ENCODE assay signal across 18 cellular contexts in genomic region chrX:72373136-72373535, GRCh38.
A peak's percentile ranks its signal among the peaks of the same experiment; 100 is the strongest.
DNase-seq lines count a peak whose midpoint lies in the region; ATAC-seq and TF ChIP-seq lines count a peak whose summit lies in the region.
"Had no signal": no experiment of that assay in that cellular context is flagged by ENCODE, and none has a peak within 500 bp of the region (broad histone marks: within the 10 kb centered on the region; RNA-seq: fewer than 3 reads in every experiment).

No MANE protein-coding gene starts in this region.

- H2AFZ ChIP-seq in IMR-90 (replicated peaks; ENCODE audit: low read length, poor library complexity), result no peak overlapping the region
- H2AFZ ChIP-seq: GM23248 had no signal

- H3K9me3 ChIP-seq in IMR-90 (ENCODE audit: control insufficient read depth, insufficient read depth, low read length) (no peaks in the 10 kb centered on the region), spleen (no peaks in the 10 kb centered on the region)
- H3K9me3 ChIP-seq: BE2C; BLaER1 treated with 17β-estradiol and CSF1 and Interleukin-3, amounts not matched to agents 10 nM and 100 nM had no signal

- H3K27ac ChIP-seq in IMR-90 (ENCODE audit: insufficient read depth, low read length) (no peak overlapping the region), spleen (no peak overlapping the region)
- H3K27ac ChIP-seq: 22Rv1; BLaER1 treated with 17β-estradiol and CSF1 and Interleukin-3, amounts not matched to agents 10 nM and 100 nM; GM23248 had no signal

- no peak overlapping the region for H3K14ac ChIP-seq in IMR-90 (replicated peaks; ENCODE audit: low read depth, low read length)

- no peak overlapping the region for H4K8ac ChIP-seq in IMR-90 (ENCODE audit: low read depth in 2 of 2, low read length in 2 of 2)

- no TSS peak for BruUV-seq in IMR-90 (replicated peaks; lab: Mats Ljungman, UMichigan)

- no CpG with 5 or more reads among the region's 1 CpG for WGBS in IMR-90 (ENCODE audit: extremely low coverage in 2 of 2, insufficient read length in 1 of 2), 2 experiments
- 92 to 100% (median 98%) methylated on average over 1 of the region's 1 CpG for WGBS in spleen, 5 donors

- no peaks in the 10 kb centered on the region; the same call in 1 of the 2 replicates for H3K9me1 ChIP-seq in IMR-90 (ENCODE audit: insufficient read depth, low read length)

- H2AK9ac ChIP-seq in IMR-90 (replicated peaks; ENCODE audit: low read depth, low read length, poor library complexity), result no peak overlapping the region

- H2BK5ac ChIP-seq in IMR-90 (ENCODE audit: low read depth, low read length, poor library complexity, severe bottlenecking), result no peak overlapping the region

- TF ChIP-seq POLR2A in IMR-90 (IDR thresholded peaks at IDR 0.05; ENCODE audit: low read depth, low read length), result no peak
- no peak for TF ChIP-seq POLR2A in spleen (IDR thresholded peaks at IDR 0.05)

- no peak overlapping the region for H3K56ac ChIP-seq in IMR-90 (ENCODE audit: extremely low read depth, insufficient read depth, low read length)

- H3K4me3 ChIP-seq in IMR-90 (ENCODE audit: insufficient read depth, low read depth, low read length) (no peak overlapping the region), cardiac fibroblast (replicated peaks in 1 of 2; ENCODE audit: low read depth in 2 of 2, low read length in 2 of 2) (no peak overlapping the region), spleen (no peak overlapping the region)
- H3K4me3 ChIP-seq: BLaER1 treated with 17β-estradiol and CSF1 and Interleukin-3, amounts not matched to agents 10 nM and 100 nM; GM23248 had no signal

- dilution Hi-C loops in IMR-90 (cut with HindIII; ENCODE audit: low sequenced_read_pairs, unreplicated experiment), result no loop called here

- no peaks in the 10 kb centered on the region for H3K36me3 ChIP-seq in IMR-90 (ENCODE audit: control insufficient read depth, insufficient read depth, low read length)
- H3K36me3 ChIP-seq in spleen, result no peaks in the 10 kb centered on the region
- H3K36me3 ChIP-seq: BE2C; BLaER1 treated with 17β-estradiol and CSF1 and Interleukin-3, amounts not matched to agents 10 nM and 100 nM had no signal

- H3K4me2 ChIP-seq in IMR-90 (ENCODE audit: low read depth, low read length), result no peak overlapping the region
- H3K4me2 ChIP-seq: BLaER1 treated with 17β-estradiol and CSF1 and Interleukin-3, amounts not matched to agents 10 nM and 100 nM had no signal

- no peak for TF ChIP-seq RAD21 in IMR-90 (IDR thresholded peaks at IDR 0.05; ENCODE audit: low read length)

- TF ChIP-seq CTCF in IMR-90 (conservative IDR thresholded peaks at IDR 0.05; ENCODE audit: low read depth, low read length), result no peak
- no peak for TF ChIP-seq CTCF in cardiac fibroblast (IDR thresholded peaks at IDR 0.05; ENCODE audit: low read depth, low read length)
- TF ChIP-seq CTCF in spleen (IDR thresholded peaks at IDR 0.05 in 8 of 11, conservative IDR thresholded peaks at IDR 0.05 in 3 of 11), result no peak

- intact Hi-C loops in IMR-90 (cut with micrococcal nuclease) (no loop called here), spleen (cut with DNase I; ENCODE audit: low total_unique reads) (no loop called here)

- H3K27me3 ChIP-seq in IMR-90 (ENCODE audit: control insufficient read depth, insufficient read depth, low read length) (peaks cover 14% of the 10 kb centered on the region), spleen (replicated peaks in 1 of 7) (no peaks in the 10 kb centered on the region)
- H3K27me3 ChIP-seq: BE2C had no signal

- H2AK5ac ChIP-seq in IMR-90 (ENCODE audit: low read depth, low read length), result no peak overlapping the region

- no peak overlapping the region for H2BK20ac ChIP-seq in IMR-90 (ENCODE audit: low read depth, low read length)

- H3K4ac ChIP-seq in IMR-90 (ENCODE audit: low read depth, low read length), result no peak overlapping the region

- POLR2A ChIA-PET in IMR-90 (lab: Charles Lee; ENCODE audit: unreplicated experiment), result no interaction called here

- DNase-seq in IMR-90 (no peak), cardiac fibroblast (ENCODE audit: low read depth in 2 of 2) (peak; percentile 12 to 50), fibroblast of gingiva (ENCODE audit: low read depth) (peak; percentile 42), iris pigment epithelial cell (ENCODE audit: low read depth) (peak; percentile 29), spleen (no peak), ACHN (no peak), HuH-7 (ENCODE audit: low spot score) (no peak)
- DNase-seq: AML-193; BE2C; CD4-positive, alpha-beta T cell; CD8-positive, alpha-beta memory T cell; DMS53; DMS79 treated with DMSO at 0.1 percent for 48 hours; GM23248; H7; HCEC 1CT had no signal

- no peak overlapping the region for H2BK15ac ChIP-seq in IMR-90 (ENCODE audit: low read depth, low read length)

- no peaks in the 10 kb centered on the region for H4K20me1 ChIP-seq in IMR-90 (ENCODE audit: insufficient read depth, low read length)

- no peak overlapping the region for H2BK120ac ChIP-seq in IMR-90 (ENCODE audit: low read depth, low read length)

- H3K4me1 ChIP-seq in IMR-90 (ENCODE audit: control insufficient read depth, insufficient read depth, low read length) (no peaks in the 10 kb centered on the region), spleen (no peaks in the 10 kb centered on the region)
- H3K4me1 ChIP-seq: BE2C had no signal

- no peak overlapping the region for H3K23ac ChIP-seq in IMR-90 (ENCODE audit: low read depth, low read length)

- H3K79me1 ChIP-seq in IMR-90 (ENCODE audit: low read depth in 1 of 2, low read length in 2 of 2), result no peaks in the 10 kb centered on the region

- H3K18ac ChIP-seq in IMR-90 (ENCODE audit: low read depth, low read length), result no peak overlapping the region

- CTCF ChIA-PET in IMR-90 (lab: Yijun Ruan, JAX), result no interaction called here

- no peak overlapping the region for H3K9ac ChIP-seq in IMR-90 (ENCODE audit: low read depth, low read length)
- H3K9ac ChIP-seq: BLaER1 treated with 17β-estradiol and CSF1 and Interleukin-3, amounts not matched to agents 10 nM and 100 nM; GM23248 had no signal

- in situ Hi-C loops in IMR-90 (cut with MboI; ENCODE audit: low sequenced_read_pairs) (no loop called here), ACHN (cut with HindIII; ENCODE audit: low pct_ligation_motif_present, low pct_unique_long_range_greater_than_20kb, low sequenced_read_pairs) (no loop called here)

- no peak for ATAC-seq in IMR-90 (ENCODE audit: low read depth)

- no peak overlapping the region for H4K91ac ChIP-seq in IMR-90 (ENCODE audit: insufficient read depth, low read depth, low read length)

- H4K5ac ChIP-seq in IMR-90 (ENCODE audit: low read depth, low read length), result no peak overlapping the region

TF ChIP-seq in IMR-90, 13 proteins besides CTCF, POLR2A, EP300 and RAD21:
- TF ChIP-seq CEBPB (IDR thresholded peaks at IDR 0.05; ENCODE audit: low read depth, low read length), result peak; percentile 26; the same call in 1 of the 2 replicates
- TF ChIP-seq NFE2L2 (IDR thresholded peaks at IDR 0.05; ENCODE audit: low read depth, low read length), result no peak

Comparison
In these comparisons a context has a peak if more than half of its experiments do, and no peak if none do; other contexts are left out.
1. DNase-seq: peak in cardiac fibroblast (2 of 2), fibroblast of gingiva (single experiment) and iris pigment epithelial cell (single experiment); none in IMR-90 (single experiment), spleen (single experiment), ACHN (single experiment) and HuH-7 (single experiment).